1 cellular context compared by ENCODE assay signal in genomic region chr16:87360862-87361610, GRCh38.
TF ChIP-seq lines count a peak whose summit lies in the region.

No MANE protein-coding gene starts in this region.

TF ChIP-seq in GM12878, 131 proteins besides CTCF, POLR2A, EP300 and RAD21:
- TF ChIP-seq SREBF1 (IDR thresholded peaks at IDR 0.05; ENCODE audit: low read length) (no peak), ZNF274 (IDR thresholded peaks at IDR 0.05; ENCODE audit: insufficient read depth, insufficient read length) (no peak), ZBTB11 (CRISPR knock-in tag; IDR thresholded peaks at IDR 0.05) (no peak), IRF3 (IDR thresholded peaks at IDR 0.05) (no peak)
TF ChIP-seq in GM12878: peak in this region for 0.
